18 cellular contexts compared by ENCODE assay signal in genomic region chr16:27624154-27625049, GRCh38.
"Had no signal": no experiment of that assay in that cellular context is flagged by ENCODE, and none has a peak within 500 bp of the region (broad histone marks: within the 10 kb centered on the region; RNA-seq: fewer than 3 reads in every experiment).

No MANE protein-coding gene starts in this region.

- ATAC-seq: activated naive CD8-positive, alpha-beta T cell treated with anti-CD3 and anti-CD28 coated beads, Interleukin-2, amount 50 U/mL, for 24 hours; activated T-helper 17 cell treated with anti-CD3 and anti-CD28 coated beads, Interleukin-2, amount 50 U/mL, for 72 hours; stimulated activated memory B cell treated with anti-CD40 and anti-IgM and Interleukin-4, amounts not matched to agents 10 μg/mL and 1 μg/mL and 100 μg/mL, for 72 hours; T-cell had no signal

- H3K27ac ChIP-seq: epithelial cell of prostate, neural progenitor cell had no signal

- H3K9me3 Mint-ChIP-seq: activated naive CD8-positive, alpha-beta T cell treated with anti-CD3 and anti-CD28 coated beads, Interleukin-2, amount 50 U/mL, for 24 hours; activated T-helper 17 cell treated with anti-CD3 and anti-CD28 coated beads, Interleukin-2, amount 50 U/mL, for 72 hours; immature natural killer cell; stimulated activated memory B cell treated with anti-CD40 and anti-IgM and Interleukin-4, amounts not matched to agents 10 μg/mL and 1 μg/mL and 100 μg/mL, for 72 hours had no signal

- H3K27ac Mint-ChIP-seq: activated naive CD8-positive, alpha-beta T cell treated with anti-CD3 and anti-CD28 coated beads, Interleukin-2, amount 50 U/mL, for 24 hours; activated T-helper 17 cell treated with anti-CD3 and anti-CD28 coated beads, Interleukin-2, amount 50 U/mL, for 72 hours; immature natural killer cell; neural progenitor cell; stimulated activated memory B cell treated with anti-CD40 and anti-IgM and Interleukin-4, amounts not matched to agents 10 μg/mL and 1 μg/mL and 100 μg/mL, for 72 hours; T-cell had no signal

- H3K27me3 ChIP-seq: neural progenitor cell, upper lobe of left lung had no signal

- H3K4me3 Mint-ChIP-seq: activated naive CD8-positive, alpha-beta T cell treated with anti-CD3 and anti-CD28 coated beads, Interleukin-2, amount 50 U/mL, for 24 hours; activated T-helper 17 cell treated with anti-CD3 and anti-CD28 coated beads, Interleukin-2, amount 50 U/mL, for 72 hours; immature natural killer cell; neural progenitor cell; stimulated activated memory B cell treated with anti-CD40 and anti-IgM and Interleukin-4, amounts not matched to agents 10 μg/mL and 1 μg/mL and 100 μg/mL, for 72 hours; T-cell had no signal

- DNase-seq: activated CD4-positive, alpha-beta T cell treated with anti-CD3 and anti-CD28 coated beads, Interleukin-2, amount 50 U/mL, for 4 hours; activated CD4-positive, CD25-positive, alpha-beta regulatory T cell treated with anti-CD3 and anti-CD28 coated beads, Interleukin-2, amount 50 U/mL, for 72 hours; activated naive CD4-positive, alpha-beta T cell treated with Interleukin-2 at 50 U/mL for 16 hours; activated naive CD8-positive, alpha-beta T cell treated with anti-CD3 and anti-CD28 coated beads, Interleukin-2, amount 50 U/mL, for 24 hours; aorta; head of caudate nucleus; immature natural killer cell; mesendoderm; substantia nigra; T-cell; T-helper 9 cell; upper lobe of left lung had no signal

- H3K27me3 Mint-ChIP-seq: activated naive CD8-positive, alpha-beta T cell treated with anti-CD3 and anti-CD28 coated beads, Interleukin-2, amount 50 U/mL, for 24 hours; activated T-helper 17 cell treated with anti-CD3 and anti-CD28 coated beads, Interleukin-2, amount 50 U/mL, for 72 hours; stimulated activated memory B cell treated with anti-CD40 and anti-IgM and Interleukin-4, amounts not matched to agents 10 μg/mL and 1 μg/mL and 100 μg/mL, for 72 hours; T-cell had no signal

- H3K4me3 ChIP-seq: neural progenitor cell, upper lobe of left lung had no signal

- H3K4me1 Mint-ChIP-seq: activated naive CD8-positive, alpha-beta T cell treated with anti-CD3 and anti-CD28 coated beads, Interleukin-2, amount 50 U/mL, for 24 hours; activated T-helper 17 cell treated with anti-CD3 and anti-CD28 coated beads, Interleukin-2, amount 50 U/mL, for 72 hours; immature natural killer cell; T-cell had no signal

- H3K9ac ChIP-seq: neural progenitor cell, SK-N-SH had no signal

- H3K9me3 ChIP-seq: SK-N-SH, upper lobe of left lung had no signal

- FAIRE-seq: frontal cortex had no signal

- H3K36me3 ChIP-seq: neural progenitor cell had no signal
